8 cellular contexts compared by ENCODE assay signal in the genomic region with DNA sequence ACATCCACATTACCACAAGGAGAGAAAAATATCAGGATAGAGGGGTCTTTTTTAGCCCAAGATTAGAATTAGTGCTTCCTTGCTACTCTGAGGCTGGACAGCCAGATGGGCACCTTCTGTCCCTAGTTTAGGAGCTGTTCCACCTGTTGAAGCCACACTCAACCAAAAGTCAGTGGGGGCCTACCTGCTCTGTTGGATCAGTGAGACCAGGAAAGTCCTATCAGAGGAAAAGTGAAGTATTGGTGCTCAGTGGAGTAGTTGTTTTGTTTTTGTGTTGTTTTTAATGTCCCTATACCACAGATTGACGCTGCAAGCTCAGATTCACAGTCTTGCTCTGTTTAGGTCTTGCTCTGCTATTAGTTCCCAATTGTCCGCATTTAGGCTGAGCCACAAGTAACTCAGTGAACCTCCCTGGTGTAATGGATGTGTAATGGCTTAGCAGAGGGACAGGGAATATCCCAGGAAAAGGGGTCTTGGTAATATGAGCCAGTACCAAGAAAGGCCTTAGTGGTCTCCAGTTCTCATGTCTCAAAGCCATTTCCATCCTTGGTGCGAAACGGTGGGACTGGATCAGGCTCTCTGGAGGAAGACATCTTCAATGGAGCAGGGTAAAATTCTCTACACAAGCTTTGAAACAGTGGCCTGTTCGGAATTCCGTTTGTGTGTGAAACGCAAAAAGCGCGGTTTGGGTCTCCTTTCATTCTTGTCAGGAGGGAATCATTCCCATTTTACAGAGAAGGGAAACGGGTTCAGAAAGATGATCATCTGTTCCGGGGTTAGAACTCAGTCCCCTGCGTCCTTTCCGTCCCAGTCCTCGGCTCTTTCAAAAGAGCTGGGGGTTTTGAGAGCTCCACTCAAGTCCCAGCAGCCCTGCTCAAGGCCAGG. TPM values are rescaled to one million over a fixed set of nuclear protein-coding genes. Genes with fewer than 3 reads are reported as not detected.
DNase-seq lines count a peak whose midpoint lies in the region; ATAC-seq and TF ChIP-seq lines count a peak whose summit lies in the region.

No MANE protein-coding gene starts in this region.

- DNase-seq in RWPE1 (ENCODE audit: low spot score) (no peak), esophagus muscularis mucosa (ENCODE audit: extremely low spot score) (no peak), retinal pigment epithelial cell (ENCODE audit: low read depth) (no peak), NCI-H524 (lab: John Stamatoyannopoulos, UW) (no peak), HK-2 (ENCODE audit: unreplicated experiment) (no peak), COLO829 (ENCODE audit: low spot score) (no peak)

- TF ChIP-seq POLR2A in esophagus muscularis mucosa (IDR thresholded peaks at IDR 0.05; ENCODE audit: low read depth) = no peak

- no peaks in the 10 kb centered on the region for H3K9me3 ChIP-seq in esophagus muscularis mucosa

- H3K27ac ChIP-seq in RWPE1 (peak overlapping the region; percentile 64), esophagus muscularis mucosa (replicated peaks in 1 of 4) (no peak overlapping the region)

- TF ChIP-seq EP300 in esophagus muscularis mucosa (IDR thresholded peaks at IDR 0.05) = no peak

- CTCF ChIA-PET in RWPE1 (lab: Yijun Ruan, JAX) = interaction anchor here (0.5 to 1.0 kb wide), 4 partner anchors 16 to 345 kb away, joined by 3 to 6 read pairs (median 3); no protein-coding TSS in a partner anchor

- H3K4me3 ChIP-seq in esophagus muscularis mucosa (peak overlapping the region; percentile 61 to 70 (median 66)), retinal pigment epithelial cell (ENCODE audit: low read length) (peak overlapping the region; percentile 75)

- peaks cover 0 to 19% (median 18%) of the 10 kb centered on the region in 4 donors for H3K4me1 ChIP-seq in esophagus muscularis mucosa

- TF ChIP-seq CTCF in RWPE1 (conservative IDR thresholded peaks at IDR 0.05; ENCODE audit: low read depth) (no peak), esophagus muscularis mucosa (IDR thresholded peaks at IDR 0.05) (no peak), retinal pigment epithelial cell (conservative IDR thresholded peaks at IDR 0.05; ENCODE audit: low read depth, low read length) (no peak)

- POLR2A ChIA-PET in RWPE1 (lab: Yijun Ruan, JAX; ENCODE audit: low non-redundant PET) = interaction anchor here (0.5 to 0.6 kb wide), 4 partner anchors 20 to 466 kb away, joined by 3 to 4 read pairs (median 4); no protein-coding TSS in a partner anchor

- intact Hi-C loops in esophagus muscularis mucosa (cut with DNase I) = no loop called here

- no peaks in the 10 kb centered on the region for H3K27me3 ChIP-seq in esophagus muscularis mucosa

- peak; percentile 7 for ATAC-seq in GM18498 (IDR thresholded peaks at IDR 0.05; ENCODE audit: unreplicated experiment)
- no peak for ATAC-seq in GM21528 (IDR thresholded peaks at IDR 0.05; ENCODE audit: low FRiP score, unreplicated experiment)

- 23% methylated on average over 13 of the region's 14 CpGs for WGBS in esophagus muscularis mucosa

- H3K36me3 ChIP-seq in esophagus muscularis mucosa = peaks cover 24 to 47% (median 39%) of the 10 kb centered on the region in 4 donors

RNA-seq across cellular contexts. Expression of a gene that starts 0.6 kb away (rescaled TPM):
- total RNA-seq in esophagus muscularis mucosa = 1 to 10 TPM; 2.0 to 5.9 (median 2.9) TPM

RNA-seq across cellular contexts. Expression of a gene that starts 23.7 kb away (rescaled TPM):
- 100 to 1,000 TPM; 121 to 140 (median 130) TPM for total RNA-seq in esophagus muscularis mucosa

RNA-seq across cellular contexts. Expression of a gene that starts 51.0 kb away (rescaled TPM):
- total RNA-seq in esophagus muscularis mucosa = 10 to 100 TPM in 3 of 4 donors, 1 to 10 TPM in 1; 5.8 to 14.8 (median 13.9) TPM

RNA-seq across cellular contexts. Expression of a gene that starts 57.1 kb away (rescaled TPM):
- 10 to 100 TPM; 26.0 to 31.6 (median 27.7) TPM for total RNA-seq in esophagus muscularis mucosa
